In the genomic region with DNA sequence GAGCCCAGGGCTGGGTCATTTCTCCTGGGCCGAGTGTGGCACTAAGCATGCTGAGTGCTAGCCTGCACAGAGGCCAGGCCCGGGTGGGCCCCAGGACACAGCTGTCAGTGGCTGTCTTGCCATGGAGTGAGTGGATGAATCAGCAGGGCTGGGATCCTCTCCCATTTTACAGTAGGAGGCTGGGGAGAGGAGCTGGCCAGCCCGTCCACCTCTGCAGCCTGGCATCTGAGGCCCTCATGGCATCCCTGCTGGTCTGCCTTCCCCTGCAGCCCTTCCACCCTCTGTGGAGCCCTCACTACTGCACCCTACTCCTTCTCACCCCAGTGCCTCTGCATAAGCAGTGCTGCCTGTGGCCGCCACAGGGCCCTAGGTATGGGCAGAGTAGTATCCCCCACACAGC, we compare ENCODE assay signal across 7 cellular contexts. TPM values are rescaled to one million over a fixed set of nuclear protein-coding genes. Genes with fewer than 3 reads are reported as not detected.
"Had no signal": no experiment of that assay in that cellular context is flagged by ENCODE, and none has a peak within 500 bp of the region (broad histone marks: within the 10 kb centered on the region; RNA-seq: fewer than 3 reads in every experiment).

No MANE protein-coding gene starts in this region.

RNA-seq across cellular contexts. Expression of a gene that starts 21.1 kb away (rescaled TPM):
- total RNA-seq: dermis microvascular lymphatic vessel endothelial cell, endothelial cell of umbilical vein, epithelial cell of proximal tubule, esophagus mucosa, esophagus squamous epithelium, foreskin keratinocyte, gastrocnemius medialis had no signal
- polyA plus RNA-seq: endothelial cell of umbilical vein had no signal
